20 cellular contexts compared by ENCODE assay signal in genomic region chr17:14498812-14499211, GRCh38.
DNase-seq lines count a peak whose midpoint lies in the region; ATAC-seq, FAIRE-seq and TF ChIP-seq lines count a peak whose summit lies in the region.
"Had no signal": no experiment of that assay in that cellular context is flagged by ENCODE, and none has a peak within 500 bp of the region (broad histone marks: within the 10 kb centered on the region; RNA-seq: fewer than 3 reads in every experiment).

No MANE protein-coding gene starts in this region.

- H3K36me3 ChIP-seq in HepG2 (replicated peaks in 1 of 2; ENCODE audit: control insufficient read depth in 1 of 2, insufficient read depth in 2 of 2, low read length in 2 of 2) (peaks cover 15 to 33% of the 10 kb centered on the region in 2 experiments), right lobe of liver (no peaks in the 10 kb centered on the region), IMR-90 (ENCODE audit: control insufficient read depth, insufficient read depth, low read length) (no peaks in the 10 kb centered on the region), ovary (no peaks in the 10 kb centered on the region)
- H3K36me3 ChIP-seq: BLaER1 treated with 17β-estradiol and CSF1 and Interleukin-3, amounts not matched to agents 10 nM and 100 nM had no signal

- H2AK5ac ChIP-seq in IMR-90 (ENCODE audit: low read depth, low read length) = no peak overlapping the region

- ATAC-seq in HepG2 (no peak), right lobe of liver (no peak), IMR-90 (ENCODE audit: low read depth) (no peak), GM19397 (IDR thresholded peaks at IDR 0.05; ENCODE audit: unreplicated experiment) (no peak)
- ATAC-seq: CD8-positive, alpha-beta T cell had no signal

- TF ChIP-seq EP300 in HepG2 (IDR thresholded peaks at IDR 0.05; ENCODE audit: low read depth in 2 of 2, low read length in 2 of 2) (no peak), HepG2 (CRISPR knock-in tag; IDR thresholded peaks at IDR 0.05; ENCODE audit: borderline replicate concordance) (no peak), ovary (IDR thresholded peaks at IDR 0.05) (no peak)

- TF ChIP-seq RAD21 in HepG2 (CRISPR knock-in tag; IDR thresholded peaks at IDR 0.05) (no peak), IMR-90 (IDR thresholded peaks at IDR 0.05; ENCODE audit: low read length) (no peak)

- no peaks in the 10 kb centered on the region for H3K4me1 ChIP-seq in HepG2 (ENCODE audit: insufficient read depth, low read length)
- no peaks in the 10 kb centered on the region for H3K4me1 ChIP-seq in right lobe of liver
- H3K4me1 ChIP-seq in IMR-90 (ENCODE audit: control insufficient read depth, insufficient read depth, low read length) = peaks cover 2% of the 10 kb centered on the region; the same call in 1 of the 2 replicates
- no peaks in the 10 kb centered on the region for H3K4me1 ChIP-seq in ovary (ENCODE audit: insufficient read depth)
- H3K4me1 ChIP-seq: BLaER1 treated with 17β-estradiol and CSF1 and Interleukin-3, amounts not matched to agents 10 nM and 100 nM; Caco-2 had no signal

- H3K79me2 ChIP-seq in HepG2 (ENCODE audit: insufficient read depth, low read length) = no peaks in the 10 kb centered on the region

- no peak overlapping the region for H3K27ac ChIP-seq in HepG2 (ENCODE audit: extremely low read length, insufficient read depth, low read length)
- H3K27ac ChIP-seq in right lobe of liver = no peak overlapping the region
- no peak overlapping the region for H3K27ac ChIP-seq in IMR-90 (ENCODE audit: insufficient read depth, low read length)
- no peak overlapping the region for H3K27ac ChIP-seq in ovary
- H3K27ac ChIP-seq: BLaER1 treated with 17β-estradiol and CSF1 and Interleukin-3, amounts not matched to agents 10 nM and 100 nM; C4-2B had no signal

- dilution Hi-C loops in IMR-90 (cut with HindIII; ENCODE audit: low sequenced_read_pairs, unreplicated experiment) = no loop called here

- CTCF ChIA-PET in HepG2 (lab: Yijun Ruan, JAX; ENCODE audit: low intra/inter-chr PET ratio, low total read pairs) = no interaction called here
- CTCF ChIA-PET in IMR-90 (lab: Yijun Ruan, JAX) = interaction anchor here (0.6 kb wide), 1 partner anchor 9 kb away, joined by 3 read pairs; no protein-coding TSS in a partner anchor

- WGBS in HepG2 (ENCODE audit: low lambda C conversion rate) = 89% methylated on average over 1 of the region's 1 CpG
- 88% methylated on average over 1 of the region's 1 CpG for WGBS in right lobe of liver (ENCODE audit: insufficient coverage, low coverage, low lambda C conversion rate, missing lambda C conversion rate)
- WGBS in IMR-90 (ENCODE audit: extremely low coverage in 2 of 2, insufficient read length in 1 of 2), 2 experiments = no CpG with 5 or more reads among the region's 1 CpG
- WGBS in ovary, 3 donors = 68 to 91% (median 89%) methylated on average over 1 of the region's 1 CpG

- H4K20me1 ChIP-seq in HepG2 (ENCODE audit: insufficient read depth, low read length) (0 out of 2 replicates have a peak, but pooled peaks cover 2% of the 10 kb centered on the region), IMR-90 (ENCODE audit: insufficient read depth, low read length) (no peaks in the 10 kb centered on the region)
- H4K20me1 ChIP-seq: BLaER1 treated with 17β-estradiol and CSF1 and Interleukin-3, amounts not matched to agents 10 nM and 100 nM had no signal

- H3K23ac ChIP-seq in IMR-90 (ENCODE audit: low read depth, low read length) = no peak overlapping the region

- H3K4ac ChIP-seq in IMR-90 (ENCODE audit: low read depth, low read length) = no peak overlapping the region

- no peak overlapping the region for H2BK5ac ChIP-seq in IMR-90 (ENCODE audit: low read depth, low read length, poor library complexity, severe bottlenecking)

- BruUV-seq in HepG2 (replicated peaks; lab: Mats Ljungman, UMichigan) (no TSS peak), IMR-90 (replicated peaks; lab: Mats Ljungman, UMichigan) (no TSS peak)

- H2AFZ ChIP-seq in HepG2 (ENCODE audit: low read length) = no peak overlapping the region
- H2AFZ ChIP-seq in IMR-90 (replicated peaks; ENCODE audit: low read length, poor library complexity) = no peak overlapping the region

- no peak overlapping the region for H4K8ac ChIP-seq in IMR-90 (ENCODE audit: low read depth in 2 of 2, low read length in 2 of 2)

- no peak overlapping the region for H2AK9ac ChIP-seq in IMR-90 (replicated peaks; ENCODE audit: low read depth, low read length, poor library complexity)

- no peaks in the 10 kb centered on the region for H3K79me1 ChIP-seq in IMR-90 (ENCODE audit: low read depth in 1 of 2, low read length in 2 of 2)

- H4K91ac ChIP-seq in IMR-90 (ENCODE audit: insufficient read depth, low read depth, low read length) = no peak overlapping the region

- H3K27me3 ChIP-seq in HepG2 (ENCODE audit: control insufficient read depth in 1 of 2, insufficient read depth in 2 of 2, low read length in 2 of 2) (no peaks in the 10 kb centered on the region), right lobe of liver (no peaks in the 10 kb centered on the region), IMR-90 (ENCODE audit: control insufficient read depth, insufficient read depth, low read length) (no peaks in the 10 kb centered on the region; the same call in 1 of the 2 replicates), ovary (no peaks in the 10 kb centered on the region)
- H3K27me3 ChIP-seq: BLaER1 treated with 17β-estradiol and CSF1 and Interleukin-3, amounts not matched to agents 10 nM and 100 nM had no signal

- H3K4me2 ChIP-seq in HepG2 (ENCODE audit: low read depth, low read length) (no peak overlapping the region), IMR-90 (ENCODE audit: low read depth, low read length) (no peak overlapping the region)
- H3K4me2 ChIP-seq: BLaER1 treated with 17β-estradiol and CSF1 and Interleukin-3, amounts not matched to agents 10 nM and 100 nM had no signal

- no peak overlapping the region for H3K56ac ChIP-seq in IMR-90 (ENCODE audit: extremely low read depth, insufficient read depth, low read length)

- H3K9me3 ChIP-seq in HepG2 (ENCODE audit: low read length) (no peaks in the 10 kb centered on the region), right lobe of liver (no peaks in the 10 kb centered on the region), IMR-90 (ENCODE audit: control insufficient read depth, insufficient read depth, low read length) (no peaks in the 10 kb centered on the region), ovary (peaks cover 0 to 3% of the 10 kb centered on the region in 2 donors)
- H3K9me3 ChIP-seq: Caco-2 had no signal

- no peak overlapping the region for H3K18ac ChIP-seq in IMR-90 (ENCODE audit: low read depth, low read length)

- in situ Hi-C loops in HepG2 (cut with HindIII; ENCODE audit: extremely low pct_ligation_motif_present, low pct_unique_long_range_greater_than_20kb) = no loop called here
- in situ Hi-C loops in IMR-90 (cut with MboI; ENCODE audit: low sequenced_read_pairs) = no loop called here

- no peak overlapping the region for H2BK20ac ChIP-seq in IMR-90 (ENCODE audit: low read depth, low read length)

- TF ChIP-seq CTCF in HepG2 (CRISPR knock-in tag; IDR thresholded peaks at IDR 0.05) (no peak), right lobe of liver (IDR thresholded peaks at IDR 0.05) (no peak), IMR-90 (conservative IDR thresholded peaks at IDR 0.05; ENCODE audit: low read depth, low read length) (no peak), ovary (IDR thresholded peaks at IDR 0.05) (no peak)

- H3K14ac ChIP-seq in IMR-90 (replicated peaks; ENCODE audit: low read depth, low read length) = no peak overlapping the region

- H2BK15ac ChIP-seq in IMR-90 (ENCODE audit: low read depth, low read length) = no peak overlapping the region

- intact Hi-C loops in HepG2 (cut with micrococcal nuclease; ENCODE audit: unreplicated experiment) (no loop called here), right lobe of liver (cut with DNase I) (no loop called here), IMR-90 (cut with micrococcal nuclease) (no loop called here), ovary (cut with DNase I) (no loop called here)

- no peak overlapping the region for H4K5ac ChIP-seq in IMR-90 (ENCODE audit: low read depth, low read length)

- H2BK120ac ChIP-seq in IMR-90 (ENCODE audit: low read depth, low read length) = no peak overlapping the region

- peak; percentile 12 for FAIRE-seq in HepG2 (lab: Jason Lieb, UNC)
- FAIRE-seq: A204.1, D721Med, G401.6, GM12891, GM19239 had no signal

- H3K4me3 ChIP-seq in HepG2 (replicated peaks in 1 of 3; ENCODE audit: insufficient read depth in 1 of 3, low read depth in 2 of 3, low read length in 3 of 3) (no peak overlapping the region), right lobe of liver (no peak overlapping the region), IMR-90 (ENCODE audit: insufficient read depth, low read depth, low read length) (no peak overlapping the region), ovary (no peak overlapping the region)
- H3K4me3 ChIP-seq: BLaER1 treated with 17β-estradiol and CSF1 and Interleukin-3, amounts not matched to agents 10 nM and 100 nM had no signal

- no peak for TF ChIP-seq POLR2A in HepG2 (IDR thresholded peaks at IDR 0.05; ENCODE audit: insufficient read depth in 1 of 2, low read depth in 2 of 2, low read length in 2 of 2)
- TF ChIP-seq POLR2A in right lobe of liver (IDR thresholded peaks at IDR 0.05) = no peak
- no peak for TF ChIP-seq POLR2A in IMR-90 (IDR thresholded peaks at IDR 0.05; ENCODE audit: low read depth, low read length)
- no peak for TF ChIP-seq POLR2A in ovary (IDR thresholded peaks at IDR 0.05)

- H3K9me1 ChIP-seq in IMR-90 (ENCODE audit: insufficient read depth, low read length) = no peaks in the 10 kb centered on the region

- DNase-seq in HepG2 (ENCODE audit: low spot score) = no peak
- no peak for DNase-seq in right lobe of liver
- no peak for DNase-seq in IMR-90
- DNase-seq in ovary = no peak
- DNase-seq: 8988T; AML-193; Caco-2; Calu3; CD4-positive, alpha-beta T cell; CD8-positive, alpha-beta T cell; DMS79 treated with DMSO at 0.1 percent for 48 hours; GF-D8 had no signal

- H3K9ac ChIP-seq in HepG2 (ENCODE audit: insufficient read depth, low read depth, low read length) = no peak overlapping the region
- H3K9ac ChIP-seq in IMR-90 (ENCODE audit: low read depth, low read length) = no peak overlapping the region
- H3K9ac ChIP-seq: BLaER1 treated with 17β-estradiol and CSF1 and Interleukin-3, amounts not matched to agents 10 nM and 100 nM had no signal

- POLR2A ChIA-PET in HepG2 (lab: Yijun Ruan, JAX) (no interaction called here), IMR-90 (lab: Charles Lee; ENCODE audit: unreplicated experiment) (no interaction called here)

TF ChIP-seq in IMR-90, 13 proteins besides CTCF, POLR2A, EP300 and RAD21 (continues in another document):
- TF ChIP-seq BHLHE40 (IDR thresholded peaks at IDR 0.05; ENCODE audit: low read depth, low read length) = no peak
- TF ChIP-seq MAZ (IDR thresholded peaks at IDR 0.05; ENCODE audit: borderline replicate concordance, low read depth, low read length) = no peak
- TF ChIP-seq MAFK (IDR thresholded peaks at IDR 0.05; ENCODE audit: low read depth, low read length) = 0 out of 2 replicates have a peak, but pooled peaks have one; percentile 36
